Comparison of ENCODE assay signal across 16 cellular contexts in the genomic region with DNA sequence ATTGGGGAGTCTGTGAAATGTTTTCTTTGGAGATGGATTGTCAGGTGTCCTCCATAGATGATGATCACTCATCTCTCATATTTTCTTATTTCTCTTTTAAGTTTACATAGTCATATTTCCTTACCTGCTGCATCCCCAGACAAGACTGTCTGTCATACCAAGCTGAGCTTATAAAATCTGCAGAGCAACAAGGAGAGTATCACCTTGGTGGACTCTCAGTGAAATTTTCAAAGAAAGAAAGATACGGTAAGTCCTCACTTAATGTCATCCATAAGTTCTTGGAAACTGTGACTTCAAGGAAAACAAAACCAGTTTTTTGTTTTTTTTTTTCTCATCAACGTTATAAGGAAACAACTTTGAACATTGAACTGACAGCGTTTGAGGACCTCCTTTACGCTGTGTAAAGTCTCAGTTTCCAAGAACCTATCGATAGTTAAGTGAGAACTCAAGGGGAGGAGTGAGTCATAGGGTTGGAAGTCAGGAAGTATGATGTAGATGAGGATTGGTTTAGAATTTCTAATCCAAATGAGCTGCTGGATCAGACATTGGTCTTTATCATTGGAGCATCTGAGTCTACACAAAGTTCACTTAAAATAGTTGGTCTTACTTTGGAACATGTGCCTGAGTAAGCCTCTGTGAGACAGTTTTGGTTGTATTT. TPM values are rescaled to one million over a fixed set of nuclear protein-coding genes. Genes with fewer than 3 reads are reported as not detected.
DNase-seq lines count a peak whose midpoint lies in the region; ATAC-seq, FAIRE-seq and TF ChIP-seq lines count a peak whose summit lies in the region.
"Had no signal": no experiment of that assay in that cellular context is flagged by ENCODE, and none has a peak within 500 bp of the region (broad histone marks: within the 10 kb centered on the region; RNA-seq: fewer than 3 reads in every experiment).

No MANE protein-coding gene starts in this region.

- peaks cover 25% of the 10 kb centered on the region for H3K36me3 ChIP-seq in astrocyte (ENCODE audit: insufficient read depth, low read length)
- H3K36me3 ChIP-seq in mammary epithelial cell (ENCODE audit: insufficient read depth, low read length) = peaks cover 20% of the 10 kb centered on the region
- peaks cover 0 to 43% (median 3%) of the 10 kb centered on the region in 4 donors for H3K36me3 ChIP-seq in upper lobe of left lung
- H3K36me3 ChIP-seq: neural progenitor cell had no signal

- H3K27me3 ChIP-seq in astrocyte (ENCODE audit: insufficient read depth, low read length) (no peaks in the 10 kb centered on the region), mammary epithelial cell (ENCODE audit: insufficient read depth, low read length) (no peaks in the 10 kb centered on the region), upper lobe of left lung (no peaks in the 10 kb centered on the region)
- H3K27me3 ChIP-seq: adrenal gland, neural progenitor cell, spleen had no signal

- WGBS in mammary epithelial cell (ENCODE audit: low coverage, missing lambda C conversion rate) = 82% methylated on average over 5 of the region's 5 CpGs
- WGBS in upper lobe of left lung, 2 donors = 78 to 83% methylated on average over 5 of the region's 5 CpGs

- H3K9me3 ChIP-seq in astrocyte (ENCODE audit: insufficient read depth, low read depth, low read length) = no peaks in the 10 kb centered on the region
- H3K9me3 ChIP-seq in mammary epithelial cell (replicated peaks; ENCODE audit: insufficient read depth, low read length) = no peaks in the 10 kb centered on the region
- no peaks in the 10 kb centered on the region for H3K9me3 ChIP-seq in upper lobe of left lung
- H3K9me3 ChIP-seq: adrenal gland, left ventricle myocardium inferior, spleen had no signal

- H3K79me2 ChIP-seq in astrocyte (ENCODE audit: insufficient read depth, low read length) (peaks cover 74% of the 10 kb centered on the region), mammary epithelial cell (ENCODE audit: insufficient read depth, low read length) (peaks cover 85% of the 10 kb centered on the region)

- peaks cover 28% of the 10 kb centered on the region for H3K4me1 Mint-ChIP-seq in T-helper 2 cell treated with Interferon-gamma antibody and Interleukin-4, amounts not matched to agents 5 μg/mL and 100 μg/mL, for 36 hours (ENCODE audit: low read depth)
- H3K4me1 Mint-ChIP-seq in astrocyte (ENCODE audit: low read depth, unreplicated experiment) = peaks cover 24% of the 10 kb centered on the region
- H3K4me1 Mint-ChIP-seq: neural progenitor cell had no signal

- dilution Hi-C loops in mammary epithelial cell (cut with HindIII; ENCODE audit: low sequenced_read_pairs) = no loop called here

- TF ChIP-seq EP300 in upper lobe of left lung (IDR thresholded peaks at IDR 0.05) = no peak

- FAIRE-seq in astrocyte (lab: Jason Lieb, UNC) = peak; percentile 56

- TF ChIP-seq CTCF in astrocyte (IDR thresholded peaks at IDR 0.05; ENCODE audit: insufficient read depth, low read depth, low read length) (no peak), mammary epithelial cell (conservative IDR thresholded peaks at IDR 0.05 in 1 of 2, IDR thresholded peaks at IDR 0.05 in 1 of 2; ENCODE audit: extremely low read depth in 1 of 2, insufficient read depth in 1 of 2, low read depth in 1 of 2, low read length in 2 of 2) (no peak), upper lobe of left lung (IDR thresholded peaks at IDR 0.05) (no peak)

- H3K4me1 ChIP-seq in astrocyte (ENCODE audit: insufficient read depth, low read length) (peaks cover 16% of the 10 kb centered on the region), mammary epithelial cell (ENCODE audit: insufficient read depth, low read length) (peaks cover 3% of the 10 kb centered on the region), upper lobe of left lung (peaks cover 0 to 6% (median 2%) of the 10 kb centered on the region in 4 donors)
- H3K4me1 ChIP-seq: left ventricle myocardium inferior, neural progenitor cell had no signal

- H3K4me2 ChIP-seq in astrocyte (ENCODE audit: low read length) = peak overlapping the region; percentile 11
- H3K4me2 ChIP-seq in mammary epithelial cell (ENCODE audit: insufficient read depth, low read depth, low read length) = no peak overlapping the region
- H3K4me2 ChIP-seq: neural progenitor cell had no signal

- H3K4me3 ChIP-seq in astrocyte (ENCODE audit: insufficient read depth, low read depth, low read length) (no peak overlapping the region), mammary epithelial cell (replicated peaks in 1 of 3; ENCODE audit: insufficient read depth in 1 of 3, low read depth in 2 of 3, low read length in 3 of 3) (no peak overlapping the region), upper lobe of left lung (no peak overlapping the region)
- H3K4me3 ChIP-seq: adrenal gland, left ventricle myocardium inferior, neural progenitor cell, spleen had no signal

- no peaks in the 10 kb centered on the region for H3K27me3 Mint-ChIP-seq in T-helper 2 cell treated with Interferon-gamma antibody and Interleukin-4, amounts not matched to agents 5 μg/mL and 100 μg/mL, for 36 hours (ENCODE audit: low read depth)
- H3K27me3 Mint-ChIP-seq in astrocyte (ENCODE audit: low read depth, unreplicated experiment) = no peaks in the 10 kb centered on the region

- peaks cover 52% of the 10 kb centered on the region for H3K36me3 Mint-ChIP-seq in T-helper 2 cell treated with Interferon-gamma antibody and Interleukin-4, amounts not matched to agents 5 μg/mL and 100 μg/mL, for 36 hours (ENCODE audit: low read depth)
- peaks cover 25% of the 10 kb centered on the region for H3K36me3 Mint-ChIP-seq in astrocyte (ENCODE audit: low read depth, unreplicated experiment)

- H3K4me3 Mint-ChIP-seq in T-helper 2 cell treated with Interferon-gamma antibody and Interleukin-4, amounts not matched to agents 5 μg/mL and 100 μg/mL, for 36 hours = peak overlapping the region; percentile 41
- no peak overlapping the region for H3K4me3 Mint-ChIP-seq in astrocyte (ENCODE audit: unreplicated experiment)
- H3K4me3 Mint-ChIP-seq: neural progenitor cell had no signal

- CTCF ChIA-PET in mammary epithelial cell (lab: Charles Lee; ENCODE audit: low non-redundant PET) = no interaction called here

- ATAC-seq in upper lobe of left lung (ENCODE audit: low FRiP score in 2 of 2) = no peak

- H2AFZ ChIP-seq in astrocyte (ENCODE audit: low read depth, low read length) = no peak overlapping the region
- H2AFZ ChIP-seq in mammary epithelial cell (ENCODE audit: low read depth, low read length) = no peak overlapping the region
- H2AFZ ChIP-seq: neural progenitor cell had no signal

- TF ChIP-seq POLR2A in upper lobe of left lung (IDR thresholded peaks at IDR 0.05) = no peak

- no peak for DNase-seq in T-helper 2 cell treated with Interferon-gamma antibody and Interleukin-4, amounts not matched to agents 5 μg/mL and 100 μg/mL, for 36 hours (ENCODE audit: low spot score)
- DNase-seq in T-helper 2 cell (no peak), OCI-M1 (lab: John Stamatoyannopoulos, UW) (peak; percentile 28), astrocyte (ENCODE audit: low read depth) (peak; percentile 72), non-pigmented ciliary epithelial cell (ENCODE audit: low read depth) (peak; percentile 40), NCI-H2196 treated with DMSO at 0.1 percent for 48 hours (lab: John Stamatoyannopoulos, UW; ENCODE audit: unreplicated experiment) (no peak), mammary epithelial cell (no peak), upper lobe of left lung (no peak)
- DNase-seq: 8988T, adrenal gland, GOT3, left ventricle myocardium inferior, NCI-H1048, NCI-H774, spleen had no signal

- in situ Hi-C loops in mammary epithelial cell (cut with MboI; ENCODE audit: low sequenced_read_pairs in 2 of 2) = no loop called here

- no TSS peak for BruUV-seq in mammary epithelial cell (replicated peaks; lab: Mats Ljungman, UMichigan)

- intact Hi-C loops in mammary epithelial cell (cut with micrococcal nuclease) = no loop called here

- H3K27ac ChIP-seq in astrocyte (ENCODE audit: low read depth, low read length) (peak overlapping the region; percentile 2), mammary epithelial cell (ENCODE audit: insufficient read depth, low read depth, low read length) (no peak overlapping the region), upper lobe of left lung (no peak overlapping the region)
- H3K27ac ChIP-seq: adrenal gland, left ventricle myocardium inferior, neural progenitor cell, spleen had no signal

- peaks cover 36% of the 10 kb centered on the region for H4K20me1 ChIP-seq in astrocyte (ENCODE audit: insufficient read depth, low read length)
- no peaks in the 10 kb centered on the region for H4K20me1 ChIP-seq in mammary epithelial cell (ENCODE audit: insufficient read depth, low read length)

- H3K27ac Mint-ChIP-seq in T-helper 2 cell treated with Interferon-gamma antibody and Interleukin-4, amounts not matched to agents 5 μg/mL and 100 μg/mL, for 36 hours = peak overlapping the region; percentile 43
- H3K27ac Mint-ChIP-seq in astrocyte (ENCODE audit: unreplicated experiment) = no peak overlapping the region
- H3K27ac Mint-ChIP-seq: neural progenitor cell had no signal

- no peaks in the 10 kb centered on the region for H3K9me3 Mint-ChIP-seq in T-helper 2 cell treated with Interferon-gamma antibody and Interleukin-4, amounts not matched to agents 5 μg/mL and 100 μg/mL, for 36 hours
- H3K9me3 Mint-ChIP-seq in astrocyte (ENCODE audit: unreplicated experiment) = peaks cover 2% of the 10 kb centered on the region

- H3K9ac ChIP-seq in astrocyte (ENCODE audit: low read length) = no peak overlapping the region
- no peak overlapping the region for H3K9ac ChIP-seq in mammary epithelial cell (ENCODE audit: insufficient read depth, low read length)
- H3K9ac ChIP-seq: neural progenitor cell had no signal

RNA-seq across cellular contexts. Expression of gene SPIN1, which starts 45.5 kb away (rescaled TPM):
- total RNA-seq in astrocyte (63.9 and 74.1 TPM in 2 replicates), mammary epithelial cell (10 to 100 TPM; 86.7 to 98.2 TPM), upper lobe of left lung (10 to 100 TPM; 29.3 to 66.4 (median 59.9) TPM)
- 44.6 TPM for polyA plus RNA-seq in mammary epithelial cell
- 252 TPM for polyA minus RNA-seq in mammary epithelial cell

Comparison
In these comparisons a context has a peak if more than half of its experiments do, and no peak if none do; other contexts are left out.
1. DNase-seq: peak in OCI-M1 (single experiment), astrocyte (single experiment) and non-pigmented ciliary epithelial cell (single experiment); none in T-helper 2 cell treated with Interferon-gamma antibody and Interleukin-4, amounts not matched to agents 5 μg/mL and 100 μg/mL, for 36 hours (single experiment), T-helper 2 cell (0 of 5), NCI-H2196 treated with DMSO at 0.1 percent for 48 hours (single experiment), mammary epithelial cell (single experiment) and upper lobe of left lung (0 of 2).